In genomic region chr7:44609829-44610228, GRCh38 we compare ENCODE assay signal across 23 cellular contexts. TPM values are rescaled to one million over a fixed set of nuclear protein-coding genes. Genes with fewer than 3 reads are reported as not detected.
A peak's percentile ranks its signal among the peaks of the same experiment; 100 is the strongest.
DNase-seq lines count a peak whose midpoint lies in the region; ATAC-seq and TF ChIP-seq lines count a peak whose summit lies in the region.
"Had no signal": no experiment of that assay in that cellular context is flagged by ENCODE, and none has a peak within 500 bp of the region (broad histone marks: within the 10 kb centered on the region; RNA-seq: fewer than 3 reads in every experiment).

No MANE protein-coding gene starts in this region.

- H3K4me1 ChIP-seq in BLaER1, result peaks cover 34% of the 10 kb centered on the region
- no peaks in the 10 kb centered on the region for H3K4me1 ChIP-seq in HEK293 (ENCODE audit: control insufficient read depth, insufficient read depth, low read length)
- H3K4me1 ChIP-seq in effector memory CD4-positive, alpha-beta T cell (ENCODE audit: control insufficient read depth, insufficient read depth, low read length, poor library complexity, severe bottlenecking), result peaks cover 25% of the 10 kb centered on the region
- H3K4me1 ChIP-seq in esophagus muscularis mucosa, result peaks cover 33 to 69% (median 41%) of the 10 kb centered on the region in 4 donors

- peaks cover 22% of the 10 kb centered on the region for H3K36me3 Mint-ChIP-seq in activated CD4-positive, alpha-beta T cell treated with anti-CD3 and anti-CD28 coated beads for 36 hours (ENCODE audit: low read depth)

- POLR2A ChIA-PET in activated CD4-positive, alpha-beta T cell treated with anti-CD3 and anti-CD28 coated beads for 36 hours (lab: Charles Lee), result no interaction called here
- POLR2A ChIA-PET in HEK293 (lab: Yijun Ruan, JAX), result interaction anchor here (0.6 kb wide), 1 partner anchor 210 kb away, joined by 4 read pairs; no protein-coding TSS in a partner anchor

- no peak for TF ChIP-seq POLR2A in esophagus muscularis mucosa (IDR thresholded peaks at IDR 0.05; ENCODE audit: low read depth)

- no peak for TF ChIP-seq EP300 in esophagus muscularis mucosa (IDR thresholded peaks at IDR 0.05)

- H3K27me3 ChIP-seq in BLaER1, result no peaks in the 10 kb centered on the region
- H3K27me3 ChIP-seq in effector memory CD4-positive, alpha-beta T cell (replicated peaks; ENCODE audit: control insufficient read depth, insufficient read depth, low read length, poor library complexity, severe bottlenecking), result no peaks in the 10 kb centered on the region
- no peaks in the 10 kb centered on the region for H3K27me3 ChIP-seq in esophagus muscularis mucosa
- H3K27me3 ChIP-seq: neutrophil, transverse colon had no signal

- H3K9ac ChIP-seq in BLaER1, result no peak overlapping the region

- intact Hi-C loops in activated CD4-positive, alpha-beta T cell treated with anti-CD3 and anti-CD28 coated beads for 36 hours (cut with DNase I, micrococcal nuclease), result no loop called here
- intact Hi-C loops in esophagus muscularis mucosa (cut with DNase I), result no loop called here

- no peak for ATAC-seq in activated CD4-positive, alpha-beta T cell treated with anti-CD3 and anti-CD28 coated beads for 36 hours

- no peak for DNase-seq in activated CD4-positive, alpha-beta T cell treated with anti-CD3 and anti-CD28 coated beads for 36 hours
- DNase-seq in activated CD4-positive, alpha-beta T cell treated with anti-CD3 and anti-CD28 coated beads, Interleukin-2, amount 50 U/mL, for 48 hours, result no peak
- DNase-seq in effector memory CD4-positive, alpha-beta T cell, result no peak
- no peak for DNase-seq in COLO668 (lab: John Stamatoyannopoulos, UW; ENCODE audit: unreplicated experiment)
- no peak for DNase-seq in activated naive CD4-positive, alpha-beta T cell treated with anti-CD3 and anti-CD28 coated beads, Interleukin-2, amount 50 U/mL, for 16 hours
- DNase-seq in esophagus muscularis mucosa (ENCODE audit: extremely low spot score), result no peak
- DNase-seq: activated CD4-positive, alpha-beta T cell treated with anti-CD3 and anti-CD28 coated beads, Interleukin-2, amount 50 U/mL, for 1 hour; activated T-cell treated with anti-CD3 and anti-CD28 coated beads for 4 hours; cortex of kidney; glutamatergic neuron; HCEC 1CT; NCI-H2029 treated with DMSO at 0.1 percent for 48 hours; NCI-H2227 treated with DMSO at 0.1 percent for 48 hours; NCI-H69; transverse colon had no signal

- H3K27me3 Mint-ChIP-seq in activated CD4-positive, alpha-beta T cell treated with anti-CD3 and anti-CD28 coated beads for 36 hours, result no peaks in the 10 kb centered on the region
- H3K27me3 Mint-ChIP-seq: progenitor cell of endocrine pancreas had no signal

- no peaks in the 10 kb centered on the region for H3K36me3 ChIP-seq in BLaER1
- H3K36me3 ChIP-seq in HEK293 (ENCODE audit: control insufficient read depth in 2 of 2, insufficient read depth in 1 of 2, low read length in 2 of 2), result no peaks in the 10 kb centered on the region; a peak in 1 of 3 replicates
- H3K36me3 ChIP-seq in effector memory CD4-positive, alpha-beta T cell (ENCODE audit: control insufficient read depth, insufficient read depth, low read length), result no peaks in the 10 kb centered on the region
- H3K36me3 ChIP-seq in esophagus muscularis mucosa, result peaks cover 0 to 4% (median 0%) of the 10 kb centered on the region in 4 donors
- H3K36me3 ChIP-seq: neutrophil, transverse colon had no signal

- no peaks in the 10 kb centered on the region for H3K9me3 Mint-ChIP-seq in activated CD4-positive, alpha-beta T cell treated with anti-CD3 and anti-CD28 coated beads for 36 hours (ENCODE audit: low read depth)
- H3K9me3 Mint-ChIP-seq: activated naive CD4-positive, alpha-beta T cell treated with anti-CD3 and anti-CD28 coated beads for 36 hours had no signal

- WGBS in esophagus muscularis mucosa, result 88% methylated on average over 3 of the region's 3 CpGs

- no peak for TF ChIP-seq CTCF in HEK293 (tag by site-specific recombination; IDR thresholded peaks at IDR 0.05)
- TF ChIP-seq CTCF in esophagus muscularis mucosa (IDR thresholded peaks at IDR 0.05), result no peak

- no peak overlapping the region for H3K4me3 ChIP-seq in BLaER1
- H3K4me3 ChIP-seq in HEK293 (ENCODE audit: low read depth, low read length), result no peak overlapping the region
- no peak overlapping the region for H3K4me3 ChIP-seq in effector memory CD4-positive, alpha-beta T cell (ENCODE audit: insufficient read depth, low read depth, low read length, poor library complexity, severe bottlenecking)
- no peak overlapping the region for H3K4me3 ChIP-seq in esophagus muscularis mucosa
- H3K4me3 ChIP-seq: lung, SJSA1, transverse colon had no signal

- H3K27ac ChIP-seq in BLaER1 (no peak overlapping the region), HEK293 (ENCODE audit: extremely low read depth, low read depth, low read length) (no peak overlapping the region), esophagus muscularis mucosa (replicated peaks in 1 of 4) (no peak overlapping the region)
- H3K27ac ChIP-seq in effector memory CD4-positive, alpha-beta T cell (ENCODE audit: insufficient read depth, low read length, poor library complexity, severe bottlenecking), result peak overlapping the region; percentile 26
- H3K27ac ChIP-seq: 22Rv1, neutrophil had no signal

- peak overlapping the region; percentile 55 for H3K27ac Mint-ChIP-seq in activated CD4-positive, alpha-beta T cell treated with anti-CD3 and anti-CD28 coated beads for 36 hours
- H3K27ac Mint-ChIP-seq: activated naive CD4-positive, alpha-beta T cell treated with anti-CD3 and anti-CD28 coated beads for 36 hours had no signal

- H3K4me3 Mint-ChIP-seq in activated CD4-positive, alpha-beta T cell treated with anti-CD3 and anti-CD28 coated beads for 36 hours, result peak overlapping the region; percentile 3
- H3K4me3 Mint-ChIP-seq: activated naive CD4-positive, alpha-beta T cell treated with anti-CD3 and anti-CD28 coated beads for 36 hours had no signal

- peak overlapping the region; percentile 88; the same call in 1 of the 2 replicates for H3K4me2 ChIP-seq in BLaER1

- CTCF ChIA-PET in activated CD4-positive, alpha-beta T cell treated with anti-CD3 and anti-CD28 coated beads for 36 hours (lab: Charles Lee), result interaction anchor here (0.6 kb wide), 1 partner anchor 275 kb away, joined by 3 read pairs; the partner anchor contains the start of gene PURB
- CTCF ChIA-PET in HEK293 (lab: Yijun Ruan, JAX), result interaction anchor here (0.6 to 0.7 kb wide), 2 partner anchors 16 to 217 kb away, joined by 3 to 4 read pairs; no protein-coding TSS in a partner anchor

- H3K4me1 Mint-ChIP-seq in activated CD4-positive, alpha-beta T cell treated with anti-CD3 and anti-CD28 coated beads for 36 hours, result peaks cover 49% of the 10 kb centered on the region

- H3K9me3 ChIP-seq in BLaER1 (no peaks in the 10 kb centered on the region), HEK293 (ENCODE audit: control insufficient read depth, insufficient read depth, low read depth, low read length) (no peaks in the 10 kb centered on the region), esophagus muscularis mucosa (no peaks in the 10 kb centered on the region)
- no peaks in the 10 kb centered on the region for H3K9me3 ChIP-seq in effector memory CD4-positive, alpha-beta T cell (ENCODE audit: control insufficient read depth, low read length)
- H3K9me3 ChIP-seq: neutrophil, SJSA1, transverse colon had no signal

- H4K20me1 ChIP-seq in BLaER1, result peaks cover 57% of the 10 kb centered on the region

TF ChIP-seq in HEK293, 187 proteins besides CTCF, POLR2A, EP300 and RAD21:
- TF ChIP-seq ZNF121 (tag by site-specific recombination; IDR thresholded peaks at IDR 0.05) (peak; percentile 91), ZNF560 (tag by site-specific recombination; IDR thresholded peaks at IDR 0.05; ENCODE audit: borderline replicate concordance) (no peak)

RNA-seq across cellular contexts. Expression of gene OGDH, which starts 3.4 kb away (rescaled TPM):
- total RNA-seq in activated CD4-positive, alpha-beta T cell treated with anti-CD3 and anti-CD28 coated beads for 36 hours, result 10 to 100 TPM; 80.3 to 90.1 TPM
- 100 to 1,000 TPM; 135 to 184 (median 145) TPM for total RNA-seq in esophagus muscularis mucosa

RNA-seq across cellular contexts. Expression of gene TMED4, which starts 27.8 kb away (rescaled TPM):
- 10 to 100 TPM; 71.6 to 73.0 TPM for total RNA-seq in activated CD4-positive, alpha-beta T cell treated with anti-CD3 and anti-CD28 coated beads for 36 hours
- total RNA-seq in esophagus muscularis mucosa, result 100 to 1,000 TPM in 2 of 4 donors, 10 to 100 TPM in 2; 82.3 to 154 (median 116) TPM

RNA-seq across cellular contexts. Expression of gene DDX56, which starts 36.1 kb away (rescaled TPM):
- total RNA-seq in activated CD4-positive, alpha-beta T cell treated with anti-CD3 and anti-CD28 coated beads for 36 hours, result 100 to 1,000 TPM in 1 of 2 experiments, 10 to 100 TPM in 1; 98.5 to 104 TPM
- total RNA-seq in esophagus muscularis mucosa, result 10 to 100 TPM; 35.3 to 54.2 (median 49.4) TPM
